8 cellular contexts compared by ENCODE assay signal in genomic region chr7:66099551-66100407, GRCh38. TPM values are rescaled to one million over a fixed set of nuclear protein-coding genes. Genes with fewer than 3 reads are reported as not detected.
DNase-seq lines count a peak whose midpoint lies in the region; ATAC-seq and TF ChIP-seq lines count a peak whose summit lies in the region.

No MANE protein-coding gene starts in this region.

- peaks cover 8 to 11% (median 11%) of the 10 kb centered on the region in 3 donors for H3K4me1 Mint-ChIP-seq in CD8-positive, alpha-beta memory T cell

- no peaks in the 10 kb centered on the region for H3K9me2 ChIP-seq in PC-9 (ENCODE audit: insufficient read depth)

- H3K9me3 Mint-ChIP-seq in CD8-positive, alpha-beta memory T cell = no peaks in the 10 kb centered on the region

- TF ChIP-seq CTCF in PC-9 (conservative IDR thresholded peaks at IDR 0.05) (no peak), fibroblast of villous mesenchyme (IDR thresholded peaks at IDR 0.05; ENCODE audit: insufficient read depth, low read depth, low read length) (no peak)

- DNase-seq in CD8-positive, alpha-beta memory T cell = peak in 3 of 5 donors; percentile 6 to 20 (median 15)
- DNase-seq in HS-27A (ENCODE audit: low read depth) (peak; percentile 77), PC-9 (peak; percentile 85 to 89), fibroblast of villous mesenchyme (ENCODE audit: low read depth) (peak; percentile 91)
- peak; percentile 71 for DNase-seq in activated effector memory CD4-positive, alpha-beta T cell treated with anti-CD3 and anti-CD28 coated beads, Interleukin-2, amount 50 U/mL, for 16 hours
- DNase-seq in NK-92 treated with Interleukin-12 subunit alpha and Interleukin-12 subunit beta, amount 100 ng/mL, for 24 hours (lab: John Stamatoyannopoulos, UW) = no peak

- intact Hi-C loops in PC-9 (cut with micrococcal nuclease; ENCODE audit: unreplicated experiment) = no loop called here

- no peaks in the 10 kb centered on the region for H3K27me3 ChIP-seq in CD8-positive, alpha-beta memory T cell (ENCODE audit: insufficient read depth, low read length, poor library complexity, severe bottlenecking)
- no peaks in the 10 kb centered on the region for H3K27me3 ChIP-seq in PC-9 (ENCODE audit: insufficient read depth, low read depth)
- H3K27me3 ChIP-seq in neuron (ENCODE audit: insufficient read depth, low read length) = no peaks in the 10 kb centered on the region

- H4K20me1 ChIP-seq in PC-9 (ENCODE audit: insufficient read depth) = no peaks in the 10 kb centered on the region

- H3K4me1 ChIP-seq in CD8-positive, alpha-beta memory T cell (ENCODE audit: insufficient read depth, low read length) = peaks cover 4% of the 10 kb centered on the region
- H3K4me1 ChIP-seq in PC-9 (replicated peaks; ENCODE audit: insufficient read depth) (peaks cover 10% of the 10 kb centered on the region), neuron (ENCODE audit: insufficient read depth, low read length) (peaks cover 4% of the 10 kb centered on the region)

- CTCF ChIA-PET in CD8-positive, alpha-beta memory T cell (lab: Charles Lee) = interaction anchor here (1.1 kb wide), 1 partner anchor 15 kb away, joined by 3 read pairs; the partner anchor contains the start of gene CRCP
- CTCF ChIA-PET in PC-9 (lab: Charles Lee) = interaction anchor here (0.7 kb wide), 1 partner anchor 181 kb away, joined by 11 read pairs; no protein-coding TSS in a partner anchor

- peak overlapping the region; percentile 25 to 92 (median 91) for H3K4me3 Mint-ChIP-seq in CD8-positive, alpha-beta memory T cell

- peak; percentile 72 for ATAC-seq in GM19467 (IDR thresholded peaks at IDR 0.05; ENCODE audit: unreplicated experiment)

- peak overlapping the region; percentile 75 for H2AFZ ChIP-seq in PC-9
- H2AFZ ChIP-seq in neuron (ENCODE audit: low read depth, low read length) = peak overlapping the region; percentile 39

- H3K4me2 ChIP-seq in PC-9 = peak overlapping the region; percentile 83

- no peaks in the 10 kb centered on the region for H3K9me3 ChIP-seq in CD8-positive, alpha-beta memory T cell (ENCODE audit: low read length)
- H3K9me3 ChIP-seq in PC-9 (ENCODE audit: insufficient read depth, low read depth) (no peaks in the 10 kb centered on the region), neuron (ENCODE audit: low read length) (no peaks in the 10 kb centered on the region)

- H3K79me2 ChIP-seq in PC-9 (ENCODE audit: low read depth) = no peaks in the 10 kb centered on the region

- BruUV-seq in PC-9 (replicated peaks; lab: Mats Ljungman, UMichigan) = no TSS peak

- peak overlapping the region; percentile 18 for H3K27ac ChIP-seq in CD8-positive, alpha-beta memory T cell (ENCODE audit: low read depth, low read length)
- H3K27ac ChIP-seq in PC-9 = peak overlapping the region; percentile 66

- no peaks in the 10 kb centered on the region for H3K36me3 ChIP-seq in CD8-positive, alpha-beta memory T cell (ENCODE audit: insufficient read depth, low read length)
- H3K36me3 ChIP-seq in PC-9 (ENCODE audit: low read depth) (no peaks in the 10 kb centered on the region), neuron (ENCODE audit: insufficient read depth, low read length) (no peaks in the 10 kb centered on the region)

- H3K36me3 Mint-ChIP-seq in CD8-positive, alpha-beta memory T cell = no peaks in the 10 kb centered on the region

- POLR2A ChIA-PET in CD8-positive, alpha-beta memory T cell (lab: Charles Lee) = interaction anchor here (0.6 kb wide), 1 partner anchor 69 kb away, joined by 7 read pairs; no protein-coding TSS in a partner anchor
- POLR2A ChIA-PET in PC-9 (lab: Charles Lee; ENCODE audit: unreplicated experiment) = interaction anchor here (0.6 to 0.7 kb wide), 4 partner anchors 15 to 745 kb away, joined by 4 to 11 read pairs (median 6); partner anchors contain the start of genes ASL and CRCP

- H3K27ac Mint-ChIP-seq in CD8-positive, alpha-beta memory T cell = peak overlapping the region; percentile 1 to 97 (median 92)

- H3F3A ChIP-seq in PC-9 (ENCODE audit: insufficient read depth, low read depth) = peaks cover 19% of the 10 kb centered on the region

- H3K4me3 ChIP-seq in CD8-positive, alpha-beta memory T cell (ENCODE audit: low read length) = peak overlapping the region; percentile 49
- H3K4me3 ChIP-seq in PC-9 = peak overlapping the region; percentile 49; the same call in 1 of the 2 replicates
- peak overlapping the region; percentile 48 for H3K4me3 ChIP-seq in fibroblast of villous mesenchyme (ENCODE audit: low read depth, low read length)
- H3K4me3 ChIP-seq in neuron (ENCODE audit: low read length) = peak overlapping the region; percentile 41

- no peaks in the 10 kb centered on the region for H3K27me3 Mint-ChIP-seq in CD8-positive, alpha-beta memory T cell

RNA-seq across cellular contexts. Expression of gene CRCP, which starts 14.9 kb away (rescaled TPM):
- total RNA-seq in CD8-positive, alpha-beta memory T cell = 10 to 100 TPM; 34.1 to 35.4 TPM
- polyA plus RNA-seq in CD8-positive, alpha-beta memory T cell = 33.7 TPM
- total RNA-seq in PC-9 (2021) = 32.4 and 37.1 TPM in 2 replicates
- total RNA-seq in fibroblast of villous mesenchyme = 47.4 and 53.1 TPM in 2 replicates

RNA-seq across cellular contexts. Expression of gene ASL, which starts 24.2 kb away (rescaled TPM):
- total RNA-seq in CD8-positive, alpha-beta memory T cell = 10 to 100 TPM; 24.2 to 27.7 TPM
- 14.1 TPM for polyA plus RNA-seq in CD8-positive, alpha-beta memory T cell
- total RNA-seq in PC-9 (2021) (19.0 and 30.5 TPM in 2 replicates), fibroblast of villous mesenchyme (33.5 and 34.5 TPM in 2 replicates)
